ENCODE assay signal across 21 cellular contexts in genomic region chr12:50707396-50707795, GRCh38. TPM values are rescaled to one million over a fixed set of nuclear protein-coding genes. Genes with fewer than 3 reads are reported as not detected.
A peak's percentile ranks its signal among the peaks of the same experiment; 100 is the strongest.
DNase-seq lines count a peak whose midpoint lies in the region; ATAC-seq and TF ChIP-seq lines count a peak whose summit lies in the region.
"Had no signal": no experiment of that assay in that cellular context is flagged by ENCODE, and none has a peak within 500 bp of the region (broad histone marks: within the 10 kb centered on the region; RNA-seq: fewer than 3 reads in every experiment).

No MANE protein-coding gene starts in this region.

- intact Hi-C loops in CD8-positive, alpha-beta T cell (cut with DNase I, micrococcal nuclease): no loop called here
- intact Hi-C loops in right cardiac atrium (cut with DNase I): no loop called here
- intact Hi-C loops in activated CD4-positive, alpha-beta memory T cell treated with anti-CD3 and anti-CD28 coated beads for 36 hours (cut with micrococcal nuclease): no loop called here

- no peaks in the 10 kb centered on the region for H3K9me3 Mint-ChIP-seq in activated T-cell treated with anti-CD3 and anti-CD28 coated beads, Interleukin-2, amount 50 U/mL, for 72 hours
- H3K9me3 Mint-ChIP-seq in CD8-positive, alpha-beta T cell: no peaks in the 10 kb centered on the region
- no peaks in the 10 kb centered on the region for H3K9me3 Mint-ChIP-seq in activated CD4-positive, alpha-beta memory T cell treated with anti-CD3 and anti-CD28 coated beads for 36 hours

- H3K27ac Mint-ChIP-seq in activated T-cell treated with anti-CD3 and anti-CD28 coated beads, Interleukin-2, amount 50 U/mL, for 72 hours: peak overlapping the region; percentile 54
- peak overlapping the region; percentile 49 for H3K27ac Mint-ChIP-seq in CD8-positive, alpha-beta T cell
- no peak overlapping the region for H3K27ac Mint-ChIP-seq in activated CD4-positive, alpha-beta memory T cell treated with anti-CD3 and anti-CD28 coated beads for 36 hours

- H3K9me3 ChIP-seq in CD8-positive, alpha-beta T cell (ENCODE audit: low read length): no peaks in the 10 kb centered on the region
- no peaks in the 10 kb centered on the region for H3K9me3 ChIP-seq in right cardiac atrium (ENCODE audit: control insufficient read depth, low read length)
- H3K9me3 ChIP-seq: SJCRH30 had no signal

- no peaks in the 10 kb centered on the region for H3K4me1 Mint-ChIP-seq in activated T-cell treated with anti-CD3 and anti-CD28 coated beads, Interleukin-2, amount 50 U/mL, for 72 hours (ENCODE audit: low read depth)
- H3K4me1 Mint-ChIP-seq in CD8-positive, alpha-beta T cell (ENCODE audit: low read depth): no peaks in the 10 kb centered on the region
- no peaks in the 10 kb centered on the region for H3K4me1 Mint-ChIP-seq in activated CD4-positive, alpha-beta memory T cell treated with anti-CD3 and anti-CD28 coated beads for 36 hours (ENCODE audit: low read depth)

- CTCF ChIA-PET in CD8-positive, alpha-beta T cell (lab: Charles Lee): no interaction called here
- CTCF ChIA-PET in activated CD4-positive, alpha-beta memory T cell treated with anti-CD3 and anti-CD28 coated beads for 36 hours (lab: Charles Lee): no interaction called here

- H3K27me3 Mint-ChIP-seq in activated T-cell treated with anti-CD3 and anti-CD28 coated beads, Interleukin-2, amount 50 U/mL, for 72 hours (ENCODE audit: low read depth): no peaks in the 10 kb centered on the region
- H3K27me3 Mint-ChIP-seq in CD8-positive, alpha-beta T cell (ENCODE audit: low read depth): no peaks in the 10 kb centered on the region
- no peaks in the 10 kb centered on the region for H3K27me3 Mint-ChIP-seq in activated CD4-positive, alpha-beta memory T cell treated with anti-CD3 and anti-CD28 coated beads for 36 hours

- H3K36me3 Mint-ChIP-seq in activated T-cell treated with anti-CD3 and anti-CD28 coated beads, Interleukin-2, amount 50 U/mL, for 72 hours (ENCODE audit: insufficient read depth in 2 of 2): peaks cover 0 to 16% of the 10 kb centered on the region in 2 donors
- H3K36me3 Mint-ChIP-seq in CD8-positive, alpha-beta T cell: peaks cover 80% of the 10 kb centered on the region
- H3K36me3 Mint-ChIP-seq in activated CD4-positive, alpha-beta memory T cell treated with anti-CD3 and anti-CD28 coated beads for 36 hours: peaks cover 20% of the 10 kb centered on the region

- no peak for DNase-seq in activated T-cell treated with anti-CD3 and anti-CD28 coated beads, Interleukin-2, amount 50 U/mL, for 72 hours
- DNase-seq in activated T-cell treated with anti-CD3 and anti-CD28 coated beads, Interleukin-2, amount 50 U/mL, for 1 hour: no peak
- no peak for DNase-seq in CD8-positive, alpha-beta T cell
- DNase-seq in right cardiac atrium (no peak), NCI-H146 treated with DMSO at 0.1 percent for 48 hours (lab: John Stamatoyannopoulos, UW; ENCODE audit: unreplicated experiment) (no peak)
- no peak for DNase-seq in activated CD4-positive, alpha-beta memory T cell treated with anti-CD3 and anti-CD28 coated beads for 36 hours
- no peak for DNase-seq in activated effector memory CD4-positive, alpha-beta T cell treated with Interleukin-2 at 50 U/mL for 16 hours
- DNase-seq: C1 segment of cervical spinal cord; GDM1; GOT3; HCEC 1CT; KBM-7; NCI-H1092; NCI-H1436; NCI-H1930; NK-92 treated with Interleukin-12 subunit alpha and Interleukin-12 subunit beta, amount 100 ng/mL, for 24 hours; SJCRH30 had no signal

- H3K4me3 Mint-ChIP-seq in activated T-cell treated with anti-CD3 and anti-CD28 coated beads, Interleukin-2, amount 50 U/mL, for 72 hours: no peak overlapping the region
- H3K4me3 Mint-ChIP-seq in CD8-positive, alpha-beta T cell: no peak overlapping the region
- H3K4me3 Mint-ChIP-seq in activated CD4-positive, alpha-beta memory T cell treated with anti-CD3 and anti-CD28 coated beads for 36 hours: no peak overlapping the region

- H3K4me1 ChIP-seq in CD8-positive, alpha-beta T cell (ENCODE audit: insufficient read depth, low read length): no peaks in the 10 kb centered on the region
- no peaks in the 10 kb centered on the region for H3K4me1 ChIP-seq in right cardiac atrium (ENCODE audit: control insufficient read depth, insufficient read depth, low read length)
- H3K4me1 ChIP-seq: SJCRH30 had no signal

- ATAC-seq in activated T-cell treated with anti-CD3 and anti-CD28 coated beads, Interleukin-2, amount 50 U/mL, for 72 hours (replicated peaks in 1 of 2): no peak
- ATAC-seq in CD8-positive, alpha-beta T cell: no peak
- ATAC-seq in right cardiac atrium: peak; percentile 34 to 67
- ATAC-seq: Panc1 had no signal

- TF ChIP-seq CTCF in CD8-positive, alpha-beta T cell (IDR thresholded peaks at IDR 0.05): no peak

- 73% methylated on average over 7 of the region's 7 CpGs for WGBS in right cardiac atrium

- no peaks in the 10 kb centered on the region for H3K27me3 ChIP-seq in CD8-positive, alpha-beta T cell (ENCODE audit: insufficient read depth, low read length)
- no peaks in the 10 kb centered on the region for H3K27me3 ChIP-seq in right cardiac atrium (ENCODE audit: control insufficient read depth, insufficient read depth)
- H3K27me3 ChIP-seq: SJCRH30 had no signal

- no peak overlapping the region for H3K4me3 ChIP-seq in CD8-positive, alpha-beta T cell (ENCODE audit: low read depth, low read length)
- no peak overlapping the region for H3K4me3 ChIP-seq in right cardiac atrium (ENCODE audit: low read length)
- H3K4me3 ChIP-seq: SJCRH30 had no signal

- POLR2A ChIA-PET in CD8-positive, alpha-beta T cell (lab: Charles Lee): no interaction called here
- POLR2A ChIA-PET in activated CD4-positive, alpha-beta memory T cell treated with anti-CD3 and anti-CD28 coated beads for 36 hours (lab: Charles Lee): no interaction called here

- H3K36me3 ChIP-seq in CD8-positive, alpha-beta T cell (ENCODE audit: insufficient read depth, low read length): peaks cover 41% of the 10 kb centered on the region

- no peak overlapping the region for H3K27ac ChIP-seq in CD8-positive, alpha-beta T cell (ENCODE audit: low read depth, low read length)
- peak overlapping the region; percentile 21 for H3K27ac ChIP-seq in cingulate gyrus (ENCODE audit: low read depth, low read length)
- H3K27ac ChIP-seq in right cardiac atrium (ENCODE audit: low read length): no peak overlapping the region
- H3K27ac ChIP-seq: 22Rv1, HL-60, SJCRH30 had no signal

RNA-seq across cellular contexts. Expression of gene ATF1, which starts 56.5 kb away (rescaled TPM):
- total RNA-seq in activated T-cell treated with anti-CD3 and anti-CD28 coated beads, Interleukin-2, amount 50 U/mL, for 72 hours: 10 to 100 TPM; 66.6 to 82.3 TPM
- total RNA-seq in CD8-positive, alpha-beta T cell: 10 to 100 TPM; 11.3 to 16.0 TPM
- 10 to 100 TPM; 22.9 to 33.1 (median 25.8) TPM for total RNA-seq in right cardiac atrium
- 8.4 TPM for polyA plus RNA-seq in right cardiac atrium
- total RNA-seq in activated CD4-positive, alpha-beta memory T cell treated with anti-CD3 and anti-CD28 coated beads for 36 hours: 10 to 100 TPM; 50.1 to 50.5 TPM

Comparison
In these comparisons a context has a peak if more than half of its experiments do, and no peak if none do; other contexts are left out.
1. ATAC-seq: peak in right cardiac atrium (2 of 2); none in activated T-cell treated with anti-CD3 and anti-CD28 coated beads, Interleukin-2, amount 50 U/mL, for 72 hours (0 of 2) and CD8-positive, alpha-beta T cell (single experiment).